17 cellular contexts compared by ENCODE assay signal in the genomic region with DNA sequence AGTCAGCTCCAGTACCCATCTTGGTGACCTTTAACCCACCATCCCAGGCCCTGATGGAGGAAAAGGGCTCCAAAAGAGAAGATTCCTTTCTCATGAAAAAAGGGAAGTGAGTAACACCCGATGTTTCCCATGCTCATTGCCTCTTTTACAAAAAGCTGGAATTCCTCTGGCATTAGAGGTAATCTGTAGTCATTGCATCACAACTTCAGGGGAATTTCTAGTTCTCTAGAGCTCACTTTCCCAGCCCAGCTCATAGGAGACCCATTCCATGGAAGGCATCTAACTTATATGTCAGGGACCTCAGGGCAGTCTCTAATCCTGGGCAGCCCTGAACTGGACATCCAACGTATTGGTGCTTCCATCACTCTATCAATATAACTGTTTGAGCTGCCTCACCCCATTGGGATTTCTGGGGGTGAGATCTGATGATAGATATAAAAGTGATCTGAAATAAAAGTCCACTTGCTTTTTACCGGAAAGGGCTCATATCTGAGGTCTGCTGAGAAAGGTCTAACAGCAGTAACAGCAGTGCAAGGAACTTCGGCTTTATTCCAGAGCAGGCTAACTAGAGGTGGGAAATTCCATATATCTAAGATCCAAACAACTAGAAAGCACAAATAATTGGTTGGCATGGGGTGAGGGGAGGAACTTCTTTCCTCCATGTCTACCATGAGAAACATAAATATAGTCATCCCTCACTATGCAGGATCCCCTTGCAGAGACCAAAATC.
DNase-seq lines count a peak whose midpoint lies in the region; ATAC-seq and TF ChIP-seq lines count a peak whose summit lies in the region.
"Had no signal": no experiment of that assay in that cellular context is flagged by ENCODE, and none has a peak within 500 bp of the region (broad histone marks: within the 10 kb centered on the region; RNA-seq: fewer than 3 reads in every experiment).

No MANE protein-coding gene starts in this region.

- peaks cover 5 to 12% of the 10 kb centered on the region in 2 donors for H3K9me3 Mint-ChIP-seq in stimulated activated naive CD8-positive, alpha-beta T cell treated with anti-CD3 and anti-CD28 coated beads, Interleukin-15, amount 100 ng/mL, for 72 hours
- H3K9me3 Mint-ChIP-seq: activated CD4-positive, alpha-beta T cell treated with anti-CD3 and anti-CD28 coated beads, Interleukin-2, amount 10 ng/mL, durations not matched to agents 24 days and 14 days had no signal

- H3K9me3 ChIP-seq in NT2/D1 (ENCODE audit: insufficient read depth, low read length) (no peaks in the 10 kb centered on the region), ovary (no peaks in the 10 kb centered on the region)
- H3K9me3 ChIP-seq: colonic mucosa, transverse colon had no signal

- DNase-seq in BJ (ENCODE audit: low read depth) (peak; percentile 72), NT2/D1 (ENCODE audit: low read depth, low spot score) (peak; percentile 27), epithelial cell of proximal tubule (ENCODE audit: low read depth) (peak; percentile 18), ovary (peak in 2 of 5 donors; percentile 12 to 48), NOMO-1 treated with dmso at 0.1 percent for 144 hours (lab: John Stamatoyannopoulos, UW; ENCODE audit: unreplicated experiment) (no peak), GM20000 (ENCODE audit: low spot score) (no peak)
- no peak for DNase-seq in stimulated activated naive CD8-positive, alpha-beta T cell treated with anti-CD3 and anti-CD28 coated beads, Interleukin-15, amount 100 ng/mL, for 72 hours
- DNase-seq: activated CD4-positive, alpha-beta T cell treated with anti-CD3 and anti-CD28 coated beads, Interleukin-2, amount 10 ng/mL, durations not matched to agents 24 days and 14 days; activated gamma-delta T cell treated with Interleukin-2 at 50 U/mL for 16 hours; CD8-positive, alpha-beta memory T cell; colonic mucosa; head of caudate nucleus; NCI-H69; posterior cingulate gyrus; transverse colon had no signal

- no peak for TF ChIP-seq POLR2A in ovary (IDR thresholded peaks at IDR 0.05)

- CTCF ChIA-PET in BJ (lab: Yijun Ruan, JAX), result interaction anchor here (1.5 kb wide), 1 partner anchor 10 kb away, joined by 4 read pairs; no protein-coding TSS in a partner anchor

- no peaks in the 10 kb centered on the region for H3K4me1 Mint-ChIP-seq in stimulated activated naive CD8-positive, alpha-beta T cell treated with anti-CD3 and anti-CD28 coated beads, Interleukin-15, amount 100 ng/mL, for 72 hours
- H3K4me1 Mint-ChIP-seq: activated CD4-positive, alpha-beta T cell treated with anti-CD3 and anti-CD28 coated beads, Interleukin-2, amount 10 ng/mL, durations not matched to agents 24 days and 14 days; CD8-positive, alpha-beta memory T cell; memory B cell had no signal

- WGBS in ovary, 3 donors, result 59 to 73% (median 69%) methylated on average over 4 of the region's 4 CpGs

- H3K36me3 ChIP-seq in BJ (ENCODE audit: control insufficient read depth, insufficient read depth, low read length) (no peaks in the 10 kb centered on the region), NT2/D1 (ENCODE audit: insufficient read depth, insufficient read length, low read length) (no peaks in the 10 kb centered on the region), ovary (no peaks in the 10 kb centered on the region)
- H3K36me3 ChIP-seq: colonic mucosa, transverse colon had no signal

- H3K27me3 ChIP-seq in BJ (ENCODE audit: control insufficient read depth, insufficient read depth, low read length) (no peaks in the 10 kb centered on the region), NT2/D1 (ENCODE audit: insufficient read depth, insufficient read length) (no peaks in the 10 kb centered on the region), ovary (no peaks in the 10 kb centered on the region)
- H3K27me3 ChIP-seq: colonic mucosa, transverse colon had no signal

- TF ChIP-seq CTCF in BJ (IDR thresholded peaks at IDR 0.05; ENCODE audit: insufficient read depth, low read depth, low read length), result no peak
- no peak for TF ChIP-seq CTCF in epithelial cell of proximal tubule (conservative IDR thresholded peaks at IDR 0.05; ENCODE audit: low read depth, low read length)
- no peak for TF ChIP-seq CTCF in ovary (IDR thresholded peaks at IDR 0.05)
- TF ChIP-seq CTCF in GM20000 (IDR thresholded peaks at IDR 0.05; ENCODE audit: extremely low read depth, missing control alignments), result no peak

- peaks cover 6% of the 10 kb centered on the region for H3K27me3 Mint-ChIP-seq in stimulated activated naive CD8-positive, alpha-beta T cell treated with anti-CD3 and anti-CD28 coated beads, Interleukin-15, amount 100 ng/mL, for 72 hours
- H3K27me3 Mint-ChIP-seq: activated CD4-positive, alpha-beta T cell treated with anti-CD3 and anti-CD28 coated beads, Interleukin-2, amount 10 ng/mL, durations not matched to agents 24 days and 14 days had no signal

- H3K4me3 ChIP-seq in BJ (ENCODE audit: low read depth, low read length), result no peak overlapping the region
- H3K4me3 ChIP-seq in NT2/D1 (ENCODE audit: insufficient read length, low read depth), result no peak overlapping the region
- no peak overlapping the region for H3K4me3 ChIP-seq in epithelial cell of proximal tubule (ENCODE audit: low read depth, low read length)
- H3K4me3 ChIP-seq in ovary, result no peak overlapping the region
- H3K4me3 ChIP-seq: colonic mucosa, transverse colon had no signal

- ATAC-seq in stimulated activated naive CD8-positive, alpha-beta T cell treated with anti-CD3 and anti-CD28 coated beads, Interleukin-15, amount 100 ng/mL, for 72 hours, result no peak
- ATAC-seq in HG03521 (IDR thresholded peaks at IDR 0.05; ENCODE audit: unreplicated experiment), result no peak

- peak overlapping the region; percentile 16 to 57 for H3K27ac ChIP-seq in ovary
- H3K27ac ChIP-seq: colonic mucosa had no signal

- no peak overlapping the region for H3K9ac ChIP-seq in NT2/D1 (ENCODE audit: insufficient read length, low read depth)

- TF ChIP-seq EP300 in ovary (IDR thresholded peaks at IDR 0.05), result no peak

- no peak overlapping the region for H3K4me3 Mint-ChIP-seq in stimulated activated naive CD8-positive, alpha-beta T cell treated with anti-CD3 and anti-CD28 coated beads, Interleukin-15, amount 100 ng/mL, for 72 hours
- H3K4me3 Mint-ChIP-seq: activated CD4-positive, alpha-beta T cell treated with anti-CD3 and anti-CD28 coated beads, Interleukin-2, amount 10 ng/mL, durations not matched to agents 24 days and 14 days; CD8-positive, alpha-beta memory T cell; memory B cell had no signal

- no peak overlapping the region for H3K27ac Mint-ChIP-seq in stimulated activated naive CD8-positive, alpha-beta T cell treated with anti-CD3 and anti-CD28 coated beads, Interleukin-15, amount 100 ng/mL, for 72 hours
- H3K27ac Mint-ChIP-seq: activated CD4-positive, alpha-beta T cell treated with anti-CD3 and anti-CD28 coated beads, Interleukin-2, amount 10 ng/mL, durations not matched to agents 24 days and 14 days; CD8-positive, alpha-beta memory T cell; memory B cell had no signal

- intact Hi-C loops in ovary (cut with DNase I), result no loop called here

- H3K4me1 ChIP-seq in NT2/D1 (ENCODE audit: insufficient read depth, insufficient read length) (no peaks in the 10 kb centered on the region), ovary (ENCODE audit: insufficient read depth) (peaks cover 8% of the 10 kb centered on the region)
- H3K4me1 ChIP-seq: colonic mucosa, transverse colon had no signal

- POLR2A ChIA-PET in BJ (lab: Charles Lee), result interaction anchor here (0.5 kb wide), 1 partner anchor 935 kb away, joined by 4 read pairs; no protein-coding TSS in a partner anchor

Comparison
In these comparisons a context has a peak if more than half of its experiments do, and no peak if none do; other contexts are left out.
1. DNase-seq: peak in BJ (single experiment), NT2/D1 (single experiment) and epithelial cell of proximal tubule (single experiment); none in NOMO-1 treated with dmso at 0.1 percent for 144 hours (single experiment), stimulated activated naive CD8-positive, alpha-beta T cell treated with anti-CD3 and anti-CD28 coated beads, Interleukin-15, amount 100 ng/mL, for 72 hours (0 of 2) and GM20000 (single experiment).